Comparison of ENCODE assay signal across 1 cellular context in the genomic region with DNA sequence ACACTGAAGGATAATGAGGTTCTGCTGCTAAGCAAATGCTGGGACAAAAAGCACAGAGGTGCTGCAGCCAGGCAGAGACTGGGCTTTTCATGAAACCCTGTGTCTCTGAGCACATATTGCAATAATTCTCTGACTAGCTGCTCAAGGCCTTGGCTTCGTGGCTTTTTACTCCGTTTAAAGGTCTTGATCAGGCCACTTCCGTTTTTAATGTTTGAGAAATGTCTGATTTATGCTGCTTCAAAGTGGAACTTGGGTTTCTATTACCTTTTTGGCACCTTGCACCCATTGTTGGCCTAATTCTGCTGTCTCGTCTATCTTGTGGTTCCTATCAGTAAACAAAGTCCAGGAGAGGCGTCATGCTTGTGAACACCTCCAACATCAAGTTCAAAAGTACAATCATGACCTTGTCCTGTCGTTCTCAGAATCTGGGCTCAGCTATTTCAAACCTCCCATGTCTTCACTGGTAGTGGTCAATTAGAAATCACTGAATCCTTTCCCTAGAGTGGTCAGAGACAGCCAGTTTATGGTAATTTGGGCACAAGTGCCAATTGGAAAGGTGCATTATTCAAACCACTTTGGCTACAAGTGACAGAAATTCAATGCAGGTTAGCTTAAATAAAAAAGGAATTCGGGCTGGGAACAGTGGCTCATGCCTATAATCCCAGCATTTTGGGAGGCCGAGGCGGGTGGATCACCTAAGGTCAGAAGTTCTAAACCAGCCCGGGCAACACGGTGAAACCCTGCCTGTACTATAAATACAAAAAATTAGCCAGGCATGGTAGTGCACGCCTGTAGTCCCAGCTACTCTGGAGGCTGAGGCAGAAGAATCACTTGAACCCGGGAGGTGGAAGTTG.
TF ChIP-seq lines count a peak whose summit lies in the region.

No MANE protein-coding gene starts in this region.

TF ChIP-seq in HepG2, 621 proteins besides CTCF, POLR2A, EP300 and RAD21 (continued from another document and continues in another):
- TF ChIP-seq, protein P1, sequence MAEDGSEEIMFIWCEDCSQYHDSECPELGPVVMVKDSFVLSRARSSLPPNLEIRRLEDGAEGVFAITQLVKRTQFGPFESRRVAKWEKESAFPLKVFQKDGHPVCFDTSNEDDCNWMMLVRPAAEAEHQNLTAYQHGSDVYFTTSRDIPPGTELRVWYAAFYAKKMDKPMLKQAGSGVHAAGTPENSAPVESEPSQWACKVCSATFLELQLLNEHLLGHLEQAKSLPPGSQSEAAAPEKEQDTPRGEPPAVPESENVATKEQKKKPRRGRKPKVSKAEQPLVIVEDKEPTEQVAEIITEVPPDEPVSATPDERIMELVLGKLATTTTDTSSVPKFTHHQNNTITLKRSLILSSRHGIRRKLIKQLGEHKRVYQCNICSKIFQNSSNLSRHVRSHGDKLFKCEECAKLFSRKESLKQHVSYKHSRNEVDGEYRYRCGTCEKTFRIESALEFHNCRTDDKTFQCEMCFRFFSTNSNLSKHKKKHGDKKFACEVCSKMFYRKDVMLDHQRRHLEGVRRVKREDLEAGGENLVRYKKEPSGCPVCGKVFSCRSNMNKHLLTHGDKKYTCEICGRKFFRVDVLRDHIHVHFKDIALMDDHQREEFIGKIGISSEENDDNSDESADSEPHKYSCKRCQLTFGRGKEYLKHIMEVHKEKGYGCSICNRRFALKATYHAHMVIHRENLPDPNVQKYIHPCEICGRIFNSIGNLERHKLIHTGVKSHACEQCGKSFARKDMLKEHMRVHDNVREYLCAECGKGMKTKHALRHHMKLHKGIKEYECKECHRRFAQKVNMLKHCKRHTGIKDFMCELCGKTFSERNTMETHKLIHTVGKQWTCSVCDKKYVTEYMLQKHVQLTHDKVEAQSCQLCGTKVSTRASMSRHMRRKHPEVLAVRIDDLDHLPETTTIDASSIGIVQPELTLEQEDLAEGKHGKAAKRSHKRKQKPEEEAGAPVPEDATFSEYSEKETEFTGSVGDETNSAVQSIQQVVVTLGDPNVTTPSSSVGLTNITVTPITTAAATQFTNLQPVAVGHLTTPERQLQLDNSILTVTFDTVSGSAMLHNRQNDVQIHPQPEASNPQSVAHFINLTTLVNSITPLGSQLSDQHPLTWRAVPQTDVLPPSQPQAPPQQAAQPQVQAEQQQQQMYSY (CRISPR knock-in tag; IDR thresholded peaks at IDR 0.05), result no peak
- TF ChIP-seq ZNF510 (CRISPR knock-in tag; IDR thresholded peaks at IDR 0.05; ENCODE audit: low read depth) (no peak), ZNF205 (CRISPR knock-in tag; IDR thresholded peaks at IDR 0.05) (peak; percentile 96), ZXDC (CRISPR knock-in tag; IDR thresholded peaks at IDR 0.05) (0 out of 2 replicates have a peak, but pooled peaks have one; percentile 57), MIER3 (CRISPR knock-in tag; IDR thresholded peaks at IDR 0.05; ENCODE audit: borderline replicate concordance) (peak; percentile 79; the same call in 1 of the 2 replicates), IRF2 (CRISPR knock-in tag; IDR thresholded peaks at IDR 0.05) (peak; percentile 81), ZNF501 (CRISPR knock-in tag; IDR thresholded peaks at IDR 0.05) (peak; percentile 49; the same call in 1 of the 2 replicates), ZBTB42 (CRISPR knock-in tag; IDR thresholded peaks at IDR 0.05) (no peak), ZSCAN5A (CRISPR knock-in tag; IDR thresholded peaks at IDR 0.05; ENCODE audit: borderline replicate concordance) (peak; percentile 76), ATAD3A (CRISPR knock-in tag; IDR thresholded peaks at IDR 0.05) (no peak), HOXA9 (CRISPR knock-in tag; IDR thresholded peaks at IDR 0.05; ENCODE audit: borderline replicate concordance) (peak; percentile 58; the same call in 1 of the 2 replicates), ZNF564 (CRISPR knock-in tag; IDR thresholded peaks at IDR 0.05) (no peak), DPF2 (CRISPR knock-in tag; IDR thresholded peaks at IDR 0.05; ENCODE audit: borderline replicate concordance, low read depth) (no peak), RNF2 (conservative IDR thresholded peaks at IDR 0.05; ENCODE audit: low read depth) (peak; percentile 88), ZNF530 (CRISPR knock-in tag; IDR thresholded peaks at IDR 0.05; ENCODE audit: low read depth) (no peak), HOXA7 (CRISPR knock-in tag; IDR thresholded peaks at IDR 0.05) (no peak), ZNF282 (IDR thresholded peaks at IDR 0.05; ENCODE audit: partially characterized antibody) (no peak), HOMEZ (CRISPR knock-in tag; IDR thresholded peaks at IDR 0.05; ENCODE audit: low read depth) (no peak), BCL6 (CRISPR knock-in tag; IDR thresholded peaks at IDR 0.05) (peak; percentile 98), BRD4 (CRISPR knock-in tag; IDR thresholded peaks at IDR 0.05) (no peak), ZNF274 (CRISPR knock-in tag; IDR thresholded peaks at IDR 0.05) (no peak), SP5 (CRISPR knock-in tag; IDR thresholded peaks at IDR 0.05; ENCODE audit: borderline replicate concordance, low read depth) (no peak), ZNF263 (CRISPR knock-in tag; IDR thresholded peaks at IDR 0.05) (no peak), HNF1B (CRISPR knock-in tag; IDR thresholded peaks at IDR 0.05) (no peak), DR1 (CRISPR knock-in tag; IDR thresholded peaks at IDR 0.05) (no peak), HOXD1 (CRISPR knock-in tag; IDR thresholded peaks at IDR 0.05) (peak; percentile 38; the same call in 1 of the 2 replicates)
- TF ChIP-seq, protein P2, sequence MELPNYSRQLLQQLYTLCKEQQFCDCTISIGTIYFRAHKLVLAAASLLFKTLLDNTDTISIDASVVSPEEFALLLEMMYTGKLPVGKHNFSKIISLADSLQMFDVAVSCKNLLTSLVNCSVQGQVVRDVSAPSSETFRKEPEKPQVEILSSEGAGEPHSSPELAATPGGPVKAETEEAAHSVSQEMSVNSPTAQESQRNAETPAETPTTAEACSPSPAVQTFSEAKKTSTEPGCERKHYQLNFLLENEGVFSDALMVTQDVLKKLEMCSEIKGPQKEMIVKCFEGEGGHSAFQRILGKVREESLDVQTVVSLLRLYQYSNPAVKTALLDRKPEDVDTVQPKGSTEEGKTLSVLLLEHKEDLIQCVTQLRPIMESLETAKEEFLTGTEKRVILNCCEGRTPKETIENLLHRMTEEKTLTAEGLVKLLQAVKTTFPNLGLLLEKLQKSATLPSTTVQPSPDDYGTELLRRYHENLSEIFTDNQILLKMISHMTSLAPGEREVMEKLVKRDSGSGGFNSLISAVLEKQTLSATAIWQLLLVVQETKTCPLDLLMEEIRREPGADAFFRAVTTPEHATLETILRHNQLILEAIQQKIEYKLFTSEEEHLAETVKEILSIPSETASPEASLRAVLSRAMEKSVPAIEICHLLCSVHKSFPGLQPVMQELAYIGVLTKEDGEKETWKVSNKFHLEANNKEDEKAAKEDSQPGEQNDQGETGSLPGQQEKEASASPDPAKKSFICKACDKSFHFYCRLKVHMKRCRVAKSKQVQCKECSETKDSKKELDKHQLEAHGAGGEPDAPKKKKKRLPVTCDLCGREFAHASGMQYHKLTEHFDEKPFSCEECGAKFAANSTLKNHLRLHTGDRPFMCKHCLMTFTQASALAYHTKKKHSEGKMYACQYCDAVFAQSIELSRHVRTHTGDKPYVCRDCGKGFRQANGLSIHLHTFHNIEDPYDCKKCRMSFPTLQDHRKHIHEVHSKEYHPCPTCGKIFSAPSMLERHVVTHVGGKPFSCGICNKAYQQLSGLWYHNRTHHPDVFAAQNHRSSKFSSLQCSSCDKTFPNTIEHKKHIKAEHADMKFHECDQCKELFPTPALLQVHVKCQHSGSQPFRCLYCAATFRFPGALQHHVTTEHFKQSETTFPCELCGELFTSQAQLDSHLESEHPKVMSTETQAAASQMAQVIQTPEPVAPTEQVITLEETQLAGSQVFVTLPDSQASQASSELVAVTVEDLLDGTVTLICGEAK (IDR thresholded peaks at IDR 0.05), result no peak
- TF ChIP-seq, protein P2 (CRISPR knock-in tag; IDR thresholded peaks at IDR 0.05), result no peak; the same call in 1 of the 2 replicates
- TF ChIP-seq, protein P3, sequence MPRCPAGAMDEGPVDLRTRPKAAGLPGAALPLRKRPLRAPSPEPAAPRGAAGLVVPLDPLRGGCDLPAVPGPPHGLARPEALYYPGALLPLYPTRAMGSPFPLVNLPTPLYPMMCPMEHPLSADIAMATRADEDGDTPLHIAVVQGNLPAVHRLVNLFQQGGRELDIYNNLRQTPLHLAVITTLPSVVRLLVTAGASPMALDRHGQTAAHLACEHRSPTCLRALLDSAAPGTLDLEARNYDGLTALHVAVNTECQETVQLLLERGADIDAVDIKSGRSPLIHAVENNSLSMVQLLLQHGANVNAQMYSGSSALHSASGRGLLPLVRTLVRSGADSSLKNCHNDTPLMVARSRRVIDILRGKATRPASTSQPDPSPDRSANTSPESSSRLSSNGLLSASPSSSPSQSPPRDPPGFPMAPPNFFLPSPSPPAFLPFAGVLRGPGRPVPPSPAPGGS (CRISPR knock-in tag; IDR thresholded peaks at IDR 0.05), result 0 out of 2 replicates have a peak, but pooled peaks have one; percentile 60
